Comparison of ENCODE assay signal across 13 cellular contexts in the genomic region with DNA sequence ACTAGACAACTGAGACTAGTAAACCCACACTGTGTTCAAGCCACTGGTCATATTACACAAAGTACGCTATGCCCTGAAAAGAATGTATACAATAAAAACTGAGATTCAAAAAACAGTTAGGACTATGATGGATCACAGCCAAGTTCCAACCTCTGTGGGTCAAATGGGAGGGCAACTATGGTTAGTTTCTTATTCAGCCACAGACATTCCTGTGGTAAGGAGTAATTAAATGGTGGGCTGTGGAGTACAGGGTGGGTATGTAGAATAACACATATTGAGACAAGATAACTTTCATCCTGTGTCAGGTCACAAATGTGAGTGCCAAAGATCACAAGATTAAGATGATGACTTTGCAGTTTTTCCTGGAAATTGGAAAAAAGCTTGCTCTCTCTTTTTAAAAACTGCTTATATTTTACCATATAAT.
DNase-seq lines count a peak whose midpoint lies in the region; ATAC-seq and TF ChIP-seq lines count a peak whose summit lies in the region.
"Had no signal": no experiment of that assay in that cellular context is flagged by ENCODE, and none has a peak within 500 bp of the region (broad histone marks: within the 10 kb centered on the region; RNA-seq: fewer than 3 reads in every experiment).

No MANE protein-coding gene starts in this region.

- DNase-seq in Caki2 (ENCODE audit: low read depth) (peak; percentile 83), brain pericyte (ENCODE audit: low read depth, low spot score) (peak; percentile 62), lung microvascular endothelial cell (ENCODE audit: low read depth in 2 of 2) (peak; percentile 47 to 80), head of caudate nucleus (no peak), left lobe of liver (ENCODE audit: low spot score) (no peak), tibial nerve (ENCODE audit: low spot score in 2 of 2) (no peak)
- DNase-seq: activated naive CD4-positive, alpha-beta T cell treated with Interleukin-2 at 50 U/mL for 16 hours; COR-L47; left ventricle myocardium inferior; NCI-H1048; right cardiac atrium had no signal

- peak overlapping the region; percentile 26; the same call in 1 of the 2 replicates for H3K4me2 ChIP-seq in KMS-11

- H3K9ac ChIP-seq in KMS-11 = no peak overlapping the region

- no peak for TF ChIP-seq EP300 in tibial nerve (IDR thresholded peaks at IDR 0.05)

- H3K27me3 ChIP-seq in KMS-11 (ENCODE audit: insufficient read depth, low read depth) (peaks cover 11% of the 10 kb centered on the region; the same call in 1 of the 2 replicates), tibial nerve (no peaks in the 10 kb centered on the region)

- in situ Hi-C loops in Caki2 (cut with HindIII; ENCODE audit: low pct_unique_long_range_greater_than_20kb, low sequenced_read_pairs) = no loop called here

- no peak for TF ChIP-seq POLR2A in tibial nerve (IDR thresholded peaks at IDR 0.05)

- H3K9me3 ChIP-seq in tibial nerve = no peaks in the 10 kb centered on the region
- H3K9me3 ChIP-seq: left ventricle myocardium inferior had no signal

- H3K36me3 ChIP-seq in KMS-11 (ENCODE audit: insufficient read depth) (no peaks in the 10 kb centered on the region), tibial nerve (no peaks in the 10 kb centered on the region)
- H3K36me3 ChIP-seq: left ventricle myocardium inferior had no signal

- H3K4me1 ChIP-seq in KMS-11 (ENCODE audit: low read depth, poor library complexity, severe bottlenecking) (peaks cover 19% of the 10 kb centered on the region), tibial nerve (no peaks in the 10 kb centered on the region)
- H3K4me1 ChIP-seq: left ventricle myocardium inferior had no signal

- ATAC-seq in HG03097 (IDR thresholded peaks at IDR 0.05; ENCODE audit: low FRiP score, unreplicated experiment) = no peak
- ATAC-seq in left lobe of liver = no peak
- ATAC-seq: right cardiac atrium had no signal

- H4K20me1 ChIP-seq in KMS-11 (ENCODE audit: insufficient read depth) = no peaks in the 10 kb centered on the region

- H3K27ac ChIP-seq in KMS-11 (no peak overlapping the region), tibial nerve (peak overlapping the region in 1 of 4 donors; percentile 34)
- H3K27ac ChIP-seq: left ventricle myocardium inferior had no signal

- no peaks in the 10 kb centered on the region for H3K79me2 ChIP-seq in KMS-11 (ENCODE audit: insufficient read depth, low read depth)

- intact Hi-C loops in head of caudate nucleus (cut with DNase I) = no loop called here

- 26 to 31% methylated on average over 1 of the region's 1 CpG for WGBS in tibial nerve, 2 donors

- H3K4me3 ChIP-seq in KMS-11 (IDR thresholded peaks at IDR 0.05; ENCODE audit: insufficient read depth, low read depth, low read length) (no peak overlapping the region), tibial nerve (no peak overlapping the region)
- H3K4me3 ChIP-seq: left ventricle myocardium inferior had no signal

- TF ChIP-seq CTCF in KMS-11 (conservative IDR thresholded peaks at IDR 0.05; ENCODE audit: low read depth, low read length) (no peak), tibial nerve (IDR thresholded peaks at IDR 0.05) (no peak)

- H2AFZ ChIP-seq in KMS-11 (ENCODE audit: low read depth) = no peak overlapping the region

Comparison
In these comparisons a context has a peak if more than half of its experiments do, and no peak if none do; other contexts are left out.
1. DNase-seq: peak in Caki2 (single experiment), brain pericyte (single experiment) and lung microvascular endothelial cell (2 of 2); none in head of caudate nucleus (0 of 42), left lobe of liver (single experiment) and tibial nerve (0 of 2).